ENCODE assay signal across 8 cellular contexts in the genomic region with DNA sequence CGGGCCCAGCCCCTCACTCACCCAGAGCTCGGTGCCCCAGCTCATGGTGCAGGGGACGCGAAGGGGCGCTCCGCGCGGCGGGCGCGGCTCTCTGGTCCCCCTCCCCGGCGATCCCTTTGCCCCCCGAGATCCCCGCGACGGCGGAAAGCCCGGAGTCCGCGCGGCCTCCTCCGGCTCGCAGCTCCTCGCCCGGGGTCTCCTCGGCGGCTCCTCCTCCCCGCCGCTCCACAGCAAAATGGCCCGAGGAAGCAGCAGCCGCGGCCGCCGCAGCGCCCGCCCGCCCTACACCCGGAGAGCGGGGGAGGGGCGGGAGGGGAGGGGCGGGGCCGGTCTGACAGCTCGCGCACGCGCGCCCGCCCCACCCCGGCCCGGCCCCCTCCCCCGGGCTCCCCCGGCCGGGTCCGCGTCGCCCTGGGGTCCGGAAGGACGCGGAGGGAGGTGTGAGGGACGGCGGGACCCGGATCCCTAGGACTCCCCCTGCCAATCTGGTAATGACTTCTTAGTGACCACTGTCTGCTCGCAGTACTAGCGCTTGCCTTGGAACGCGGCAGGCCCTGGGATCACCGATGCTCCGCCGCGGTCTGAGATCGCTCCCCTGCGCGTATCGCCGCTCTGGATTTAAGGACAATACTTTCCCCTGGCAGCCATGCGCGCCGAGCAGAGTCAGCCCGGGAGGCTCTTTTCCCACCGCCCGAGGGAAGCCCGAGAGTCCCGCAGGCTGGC. TPM values are rescaled to one million over a fixed set of nuclear protein-coding genes. Genes with fewer than 3 reads are reported as not detected.
DNase-seq lines count a peak whose midpoint lies in the region; ATAC-seq and TF ChIP-seq lines count a peak whose summit lies in the region.

A gene (minus strand): TSS at position 259 of the 723 bp plus-strand sequence. CDS start 214 bp downstream, at position 45.

- peak within 1 kb of the TSS; percentile 97 for H3K27ac Mint-ChIP-seq in CD8-positive, alpha-beta T cell
- H3K27ac Mint-ChIP-seq in progenitor cell of endocrine pancreas: peak within 1 kb of the TSS; percentile 96

- no peak for TF ChIP-seq CTCF in CD8-positive, alpha-beta T cell (IDR thresholded peaks at IDR 0.05)
- TF ChIP-seq CTCF in MM.1S (IDR thresholded peaks at IDR 0.05; ENCODE audit: low read length) (no peak), left ventricle myocardium inferior (IDR thresholded peaks at IDR 0.05; ENCODE audit: borderline replicate concordance) (no peak), progenitor cell of endocrine pancreas (IDR thresholded peaks at IDR 0.05; ENCODE audit: unreplicated experiment) (no peak), upper lobe of left lung (IDR thresholded peaks at IDR 0.05) (peak in 2 of 6 experiments; percentile 7 to 14)

- no peaks in the 10 kb centered on the region for H3K9me3 Mint-ChIP-seq in CD8-positive, alpha-beta T cell
- H3K9me3 Mint-ChIP-seq in progenitor cell of endocrine pancreas (ENCODE audit: low read depth): no peaks in the 10 kb centered on the region

- TF ChIP-seq EP300 in upper lobe of left lung (IDR thresholded peaks at IDR 0.05): peak in 1 of 4 donors; percentile 7

- peak within 1 kb of the TSS; percentile 68 for H3K4me3 ChIP-seq in CD8-positive, alpha-beta T cell (ENCODE audit: low read depth, low read length)
- H3K4me3 ChIP-seq in MM.1S (ENCODE audit: low read length) (peak within 1 kb of the TSS; percentile 64), left ventricle myocardium inferior (peak within 1 kb of the TSS; percentile 99), upper lobe of left lung (peak within 1 kb of the TSS; percentile 64 to 97 (median 72))

- peak within 1 kb of the TSS; percentile 74 for H3K4me2 ChIP-seq in MM.1S (ENCODE audit: low read depth, low read length)

- WGBS in upper lobe of left lung, 2 donors: 0 to 2% methylated on average over 2 to 25 of the region's 84 CpGs

- H4K20me1 ChIP-seq in MM.1S (ENCODE audit: insufficient read depth, low read length): no peaks in the 10 kb centered on the region; the same call in 1 of the 2 replicates

- peak within 1 kb of the TSS; percentile 36 for H2AFZ ChIP-seq in MM.1S (ENCODE audit: low read length)

- ATAC-seq in CD8-positive, alpha-beta T cell: peak; percentile 71
- peak; percentile 43 for ATAC-seq in GM19463 (IDR thresholded peaks at IDR 0.05; ENCODE audit: unreplicated experiment)
- peak; percentile 91 to 96 for ATAC-seq in upper lobe of left lung (ENCODE audit: low FRiP score in 2 of 2)

- peaks cover 8% of the 10 kb centered on the region for H3F3A ChIP-seq in MM.1S (ENCODE audit: insufficient read depth, low read length)

- peak within 1 kb of the TSS; percentile 95 for H3K4me3 Mint-ChIP-seq in CD8-positive, alpha-beta T cell
- peak within 1 kb of the TSS; percentile 93 for H3K4me3 Mint-ChIP-seq in progenitor cell of endocrine pancreas (ENCODE audit: low read depth)

- peaks cover 14% of the 10 kb centered on the region for H3K36me3 Mint-ChIP-seq in CD8-positive, alpha-beta T cell
- H3K36me3 Mint-ChIP-seq in progenitor cell of endocrine pancreas (ENCODE audit: insufficient read depth): no peaks in the 10 kb centered on the region

- DNase-seq in CD8-positive, alpha-beta T cell: peak; percentile 69 to 90 (median 77)
- peak; percentile 59 for DNase-seq in MM.1S
- DNase-seq in T-helper 2 cell: peak; percentile 68 to 89 (median 74)
- DNase-seq in amniotic stem cell (lab: John Stamatoyannopoulos, UW): peak; percentile 65
- peak; percentile 83 for DNase-seq in left ventricle myocardium inferior
- DNase-seq in progenitor cell of endocrine pancreas (ENCODE audit: low spot score, unreplicated experiment): peak; percentile 63
- peak; percentile 82 to 96 for DNase-seq in upper lobe of left lung

- CTCF ChIA-PET in CD8-positive, alpha-beta T cell (lab: Charles Lee): interaction anchor here (2.2 to 2.5 kb wide), 2 partner anchors 14 to 157 kb away, joined by 6 to 8 read pairs; no protein-coding TSS in a partner anchor

- intact Hi-C loops in CD8-positive, alpha-beta T cell (cut with DNase I, micrococcal nuclease): loop anchor here (1.0 to 5.0 kb wide), 7 partner anchors 10 to 208 kb away; a partner anchor contains a TSS
- intact Hi-C loops in left ventricle myocardium inferior (cut with micrococcal nuclease): no loop called here

- peaks cover 58% of the 10 kb centered on the region for H3K4me1 Mint-ChIP-seq in CD8-positive, alpha-beta T cell (ENCODE audit: low read depth)
- H3K4me1 Mint-ChIP-seq in progenitor cell of endocrine pancreas (ENCODE audit: low read depth): peaks cover 24% of the 10 kb centered on the region

- peaks cover 30% of the 10 kb centered on the region for H3K79me2 ChIP-seq in MM.1S (ENCODE audit: low read length)

- H3K9me3 ChIP-seq in CD8-positive, alpha-beta T cell (ENCODE audit: low read length): no peaks in the 10 kb centered on the region
- no peaks in the 10 kb centered on the region for H3K9me3 ChIP-seq in MM.1S (replicated peaks; ENCODE audit: insufficient read depth, low read length)
- no peaks in the 10 kb centered on the region for H3K9me3 ChIP-seq in left ventricle myocardium inferior (replicated peaks)
- no peaks in the 10 kb centered on the region for H3K9me3 ChIP-seq in upper lobe of left lung

- H3K9me2 ChIP-seq in MM.1S (replicated peaks; ENCODE audit: insufficient read depth, low read length): no peaks in the 10 kb centered on the region

- H3K36me3 ChIP-seq in CD8-positive, alpha-beta T cell (ENCODE audit: insufficient read depth, low read length): no peaks in the 10 kb centered on the region
- H3K36me3 ChIP-seq in MM.1S (replicated peaks; ENCODE audit: insufficient read depth, low read length): no peaks in the 10 kb centered on the region
- H3K36me3 ChIP-seq in left ventricle myocardium inferior: no peaks in the 10 kb centered on the region
- H3K36me3 ChIP-seq in upper lobe of left lung: no peaks in the 10 kb centered on the region

- H3K27ac ChIP-seq in CD8-positive, alpha-beta T cell (ENCODE audit: low read depth, low read length): peak within 1 kb of the TSS; percentile 82
- H3K27ac ChIP-seq in MM.1S (ENCODE audit: low read length): no peak within 1 kb of the TSS
- H3K27ac ChIP-seq in left ventricle myocardium inferior (replicated peaks): peak within 1 kb of the TSS; percentile 96
- H3K27ac ChIP-seq in upper lobe of left lung: peak within 1 kb of the TSS; percentile 85 to 96 (median 94)

- POLR2A ChIA-PET in CD8-positive, alpha-beta T cell (lab: Charles Lee): interaction anchor here (0.7 to 4.3 kb wide), 11 partner anchors 10 to 175 kb away, joined by 3 to 25 read pairs (median 6); a partner anchor contains a TSS

- H3K27me3 ChIP-seq in CD8-positive, alpha-beta T cell (ENCODE audit: insufficient read depth, low read length): no peaks in the 10 kb centered on the region
- H3K27me3 ChIP-seq in MM.1S (replicated peaks; ENCODE audit: insufficient read depth, low read length) (peaks cover 11% of the 10 kb centered on the region; the same call in 1 of the 2 replicates), left ventricle myocardium inferior (ENCODE audit: low read depth) (no peaks in the 10 kb centered on the region), upper lobe of left lung (no peaks in the 10 kb centered on the region)

- peak in 3 of 4 donors; percentile 55 to 93 (median 80) for TF ChIP-seq POLR2A in upper lobe of left lung (IDR thresholded peaks at IDR 0.05)

- peak within 1 kb of the TSS; percentile 69 for H3K9ac ChIP-seq in MM.1S (ENCODE audit: low read length)

- H3K4me1 ChIP-seq in CD8-positive, alpha-beta T cell (ENCODE audit: insufficient read depth, low read length): peaks cover 37% of the 10 kb centered on the region
- H3K4me1 ChIP-seq in MM.1S (ENCODE audit: low read length) (peaks cover 25% of the 10 kb centered on the region), left ventricle myocardium inferior (peaks cover 48% of the 10 kb centered on the region), upper lobe of left lung (peaks cover 23 to 65% (median 32%) of the 10 kb centered on the region in 4 donors)

- no peaks in the 10 kb centered on the region for H3K27me3 Mint-ChIP-seq in CD8-positive, alpha-beta T cell (ENCODE audit: low read depth)
- no peaks in the 10 kb centered on the region for H3K27me3 Mint-ChIP-seq in progenitor cell of endocrine pancreas

RNA-seq across cellular contexts. Expression of the gene that starts here (rescaled TPM):
- 100 to 1,000 TPM; 169 to 194 TPM for total RNA-seq in CD8-positive, alpha-beta T cell
- total RNA-seq in left ventricle myocardium inferior (20.5 TPM), progenitor cell of endocrine pancreas (38.9 and 44.1 TPM in 2 replicates), upper lobe of left lung (10 to 100 TPM; 34.8 to 85.4 (median 51.6) TPM)

Comparison
In these comparisons a context has a peak if more than half of its experiments do, and no peak if none do; other contexts are left out.
1. ATAC-seq: peak in every context shown above with its lines; median percentile 94 in upper lobe of left lung; 71 in CD8-positive, alpha-beta T cell; 43 in GM19463.